Comparison of ENCODE assay signal across 13 cellular contexts in the genomic region with DNA sequence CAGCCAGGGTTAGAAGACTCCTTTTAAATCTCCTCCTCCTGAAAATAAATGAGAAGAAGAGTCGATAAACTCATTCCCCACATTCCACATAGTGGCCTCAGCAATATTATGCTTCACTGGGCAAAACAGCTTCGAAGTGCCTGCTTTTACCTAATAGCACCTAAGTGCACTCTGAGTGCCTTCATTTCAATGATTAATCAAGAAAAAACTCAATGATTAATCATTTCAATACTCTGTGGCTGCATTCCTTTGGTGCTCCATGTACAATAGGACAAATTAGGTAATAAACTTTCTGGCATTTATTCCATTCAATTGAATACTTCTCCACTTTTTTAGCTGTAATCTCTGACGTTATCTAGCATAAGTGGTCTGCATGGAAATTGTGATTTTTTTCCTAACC.
A peak's percentile ranks its signal among the peaks of the same experiment; 100 is the strongest.
DNase-seq lines count a peak whose midpoint lies in the region; ATAC-seq, FAIRE-seq and TF ChIP-seq lines count a peak whose summit lies in the region.
"Had no signal": no experiment of that assay in that cellular context is flagged by ENCODE, and none has a peak within 500 bp of the region (broad histone marks: within the 10 kb centered on the region; RNA-seq: fewer than 3 reads in every experiment).

No MANE protein-coding gene starts in this region.

- no peak overlapping the region for H2AK5ac ChIP-seq in IMR-90 (ENCODE audit: low read depth, low read length)

- no peak overlapping the region for H2AK9ac ChIP-seq in IMR-90 (replicated peaks; ENCODE audit: low read depth, low read length, poor library complexity)

- H3K9me1 ChIP-seq in IMR-90 (ENCODE audit: insufficient read depth, low read length), result peaks cover 17% of the 10 kb centered on the region

- in situ Hi-C loops in IMR-90 (cut with MboI; ENCODE audit: low sequenced_read_pairs), result no loop called here

- peaks cover 20% of the 10 kb centered on the region for H3K4me1 ChIP-seq in IMR-90 (ENCODE audit: control insufficient read depth, insufficient read depth, low read length)
- H3K4me1 ChIP-seq in lung (ENCODE audit: control insufficient read depth in 2 of 2, insufficient read depth in 2 of 2, low read length in 2 of 2), result peaks cover 2 to 5% of the 10 kb centered on the region in 2 donors

- ATAC-seq in IMR-90 (ENCODE audit: low read depth), result peak; percentile 50
- peak; percentile 67 for ATAC-seq in lung (ENCODE audit: insufficient read depth, low FRiP score)
- no peak for ATAC-seq in HG03442 (IDR thresholded peaks at IDR 0.05; ENCODE audit: unreplicated experiment)

- no peak for TF ChIP-seq POLR2A in IMR-90 (IDR thresholded peaks at IDR 0.05; ENCODE audit: low read depth, low read length)

- no peak overlapping the region for H2AFZ ChIP-seq in IMR-90 (replicated peaks; ENCODE audit: low read length, poor library complexity)

- H3K18ac ChIP-seq in IMR-90 (ENCODE audit: low read depth, low read length), result peak overlapping the region; percentile 55; the same call in 1 of the 2 replicates

- H2BK20ac ChIP-seq in IMR-90 (ENCODE audit: low read depth, low read length), result peak overlapping the region; percentile 95; the same call in 1 of the 2 replicates

- H3K27ac ChIP-seq in IMR-90 (ENCODE audit: insufficient read depth, low read length), result no peak overlapping the region
- no peak overlapping the region for H3K27ac ChIP-seq in lung (ENCODE audit: low read depth in 1 of 2, low read length in 1 of 2)

- H2BK120ac ChIP-seq in IMR-90 (ENCODE audit: low read depth, low read length), result peak overlapping the region; percentile 96; the same call in 1 of the 2 replicates

- H2BK15ac ChIP-seq in IMR-90 (ENCODE audit: low read depth, low read length), result peak overlapping the region; percentile 49; the same call in 1 of the 3 replicates

- dilution Hi-C loops in IMR-90 (cut with HindIII; ENCODE audit: low sequenced_read_pairs, unreplicated experiment), result no loop called here

- POLR2A ChIA-PET in IMR-90 (lab: Charles Lee; ENCODE audit: unreplicated experiment), result no interaction called here

- H3K27me3 ChIP-seq in IMR-90 (ENCODE audit: control insufficient read depth, insufficient read depth, low read length), result no peaks in the 10 kb centered on the region
- no peaks in the 10 kb centered on the region for H3K27me3 ChIP-seq in bronchial epithelial cell (ENCODE audit: control insufficient read depth, insufficient read depth, low read length)
- no peaks in the 10 kb centered on the region for H3K27me3 ChIP-seq in lung (ENCODE audit: control insufficient read depth, insufficient read depth)

- BruUV-seq in IMR-90 (replicated peaks; lab: Mats Ljungman, UMichigan), result no TSS peak

- peak overlapping the region; percentile 61; the same call in 1 of the 2 replicates for H4K91ac ChIP-seq in IMR-90 (ENCODE audit: insufficient read depth, low read depth, low read length)

- WGBS in IMR-90 (ENCODE audit: extremely low coverage in 2 of 2, insufficient read length in 1 of 2), 2 experiments, result 10% methylated on average over 2 of the region's 3 CpGs; no CpG with 5 or more reads in 1 of the 2 experiments
- WGBS in lung, 2 donors, result 66 to 78% methylated on average over 3 of the region's 3 CpGs

- H3K36me3 ChIP-seq in IMR-90 (ENCODE audit: control insufficient read depth, insufficient read depth, low read length) (no peaks in the 10 kb centered on the region), bronchial epithelial cell (ENCODE audit: control insufficient read depth, insufficient read depth, low read length) (no peaks in the 10 kb centered on the region), lung (ENCODE audit: control insufficient read depth in 2 of 2, insufficient read depth in 2 of 2, low read length in 2 of 2) (peaks cover 0 to 2% of the 10 kb centered on the region in 2 donors)

- H3K9ac ChIP-seq in IMR-90 (ENCODE audit: low read depth, low read length), result no peak overlapping the region

- CTCF ChIA-PET in IMR-90 (lab: Yijun Ruan, JAX), result no interaction called here

- no peak for FAIRE-seq in bronchial epithelial cell (lab: Jason Lieb, UNC)
- FAIRE-seq: H1 had no signal

- TF ChIP-seq CTCF in IMR-90 (conservative IDR thresholded peaks at IDR 0.05; ENCODE audit: low read depth, low read length), result no peak
- TF ChIP-seq CTCF in bronchial epithelial cell (IDR thresholded peaks at IDR 0.05; ENCODE audit: insufficient read depth, low read length, severe bottlenecking), result no peak
- TF ChIP-seq CTCF in lung (IDR thresholded peaks at IDR 0.05; ENCODE audit: control extremely low read depth, extremely low read depth), result no peak

- no peak for TF ChIP-seq RAD21 in IMR-90 (IDR thresholded peaks at IDR 0.05; ENCODE audit: low read length)

- H3K9me3 ChIP-seq in IMR-90 (ENCODE audit: control insufficient read depth, insufficient read depth, low read length) (no peaks in the 10 kb centered on the region), lung (ENCODE audit: control insufficient read depth in 2 of 2, insufficient read depth in 1 of 2, low read length in 1 of 2) (peaks cover 0 to 6% of the 10 kb centered on the region in 2 donors)

- H3K4me2 ChIP-seq in IMR-90 (ENCODE audit: low read depth, low read length), result peak overlapping the region; percentile 16; the same call in 1 of the 2 replicates

- H3K4me3 ChIP-seq in IMR-90 (ENCODE audit: insufficient read depth, low read depth, low read length) (no peak overlapping the region), bronchial epithelial cell (ENCODE audit: low read depth, low read length) (no peak overlapping the region), lung (no peak overlapping the region)

- intact Hi-C loops in IMR-90 (cut with micrococcal nuclease), result loop anchor here (5.0 kb wide), 1 partner anchor 171 kb away; no protein-coding TSS in a partner anchor

- peak overlapping the region; percentile 80 for H2BK5ac ChIP-seq in IMR-90 (ENCODE audit: low read depth, low read length, poor library complexity, severe bottlenecking)

- H4K20me1 ChIP-seq in IMR-90 (ENCODE audit: insufficient read depth, low read length), result no peaks in the 10 kb centered on the region

- 0 out of 2 replicates have a peak overlapping the region, but pooled peaks have one; percentile 37 for H3K23ac ChIP-seq in IMR-90 (ENCODE audit: low read depth, low read length)

- peak; percentile 37 for DNase-seq in A172 (ENCODE audit: low spot score)
- peak; percentile 52 for DNase-seq in IMR-90
- DNase-seq in bronchial epithelial cell (ENCODE audit: low read depth), result peak; percentile 90
- DNase-seq in lung (ENCODE audit: low spot score), result no peak
- DNase-seq in activated CD4-positive, CD25-positive, alpha-beta regulatory T cell (lab: John Stamatoyannopoulos, UW), result no peak
- no peak for DNase-seq in HUDEP-2 (lab: John Stamatoyannopoulos, UW; ENCODE audit: unreplicated experiment in 76 of 76)
- no peak for DNase-seq in SW 1271 (lab: John Stamatoyannopoulos, UW)
- DNase-seq: activated naive CD4-positive, alpha-beta T cell treated with anti-CD3 and anti-CD28 coated beads for 36 hours; endodermal cell; NCI-H524 treated with DMSO at 0.1 percent for 48 hours; SIG-M5 had no signal

- H3K79me1 ChIP-seq in IMR-90 (ENCODE audit: low read depth in 1 of 2, low read length in 2 of 2), result 0 out of 4 replicates have a peak, but pooled peaks cover 0 to 3% of the 10 kb centered on the region in 2 experiments

- peak overlapping the region; percentile 86; the same call in 1 of the 2 replicates for H3K4ac ChIP-seq in IMR-90 (ENCODE audit: low read depth, low read length)

- H3K56ac ChIP-seq in IMR-90 (ENCODE audit: extremely low read depth, insufficient read depth, low read length), result no peak overlapping the region

- peak overlapping the region; percentile 92; the same call in 1 of the 2 replicates for H3K14ac ChIP-seq in IMR-90 (replicated peaks; ENCODE audit: low read depth, low read length)

- H4K8ac ChIP-seq in IMR-90 (ENCODE audit: low read depth in 2 of 2, low read length in 2 of 2), result peak overlapping the region in 1 of 2 experiments; percentile 79; a peak in 1 of 4 replicates

- peak overlapping the region; percentile 60; the same call in 1 of the 2 replicates for H4K5ac ChIP-seq in IMR-90 (ENCODE audit: low read depth, low read length)

TF ChIP-seq in IMR-90, 13 proteins besides CTCF, POLR2A, EP300 and RAD21:
- TF ChIP-seq FOS (IDR thresholded peaks at IDR 0.05; ENCODE audit: low read depth, low read length) (no peak), MAZ (IDR thresholded peaks at IDR 0.05; ENCODE audit: borderline replicate concordance, low read depth, low read length) (no peak), BHLHE40 (IDR thresholded peaks at IDR 0.05; ENCODE audit: low read depth, low read length) (no peak), RFX5 (IDR thresholded peaks at IDR 0.05; ENCODE audit: low read depth, low read length) (no peak), RCOR1 (IDR thresholded peaks at IDR 0.05; ENCODE audit: insufficient replicate concordance, low read length) (no peak), NFE2L2 (IDR thresholded peaks at IDR 0.05; ENCODE audit: low read depth, low read length) (no peak), MXI1 (IDR thresholded peaks at IDR 0.05; ENCODE audit: borderline replicate concordance, low read depth, low read length) (no peak), SMC3 (IDR thresholded peaks at IDR 0.05; ENCODE audit: low read depth, low read length) (no peak), MAFK (IDR thresholded peaks at IDR 0.05; ENCODE audit: low read depth, low read length) (no peak), CEBPB (IDR thresholded peaks at IDR 0.05; ENCODE audit: low read depth, low read length) (no peak), CHD1 (IDR thresholded peaks at IDR 0.05; ENCODE audit: low read depth, low read length) (no peak)
- TF ChIP-seq, protein P1, sequence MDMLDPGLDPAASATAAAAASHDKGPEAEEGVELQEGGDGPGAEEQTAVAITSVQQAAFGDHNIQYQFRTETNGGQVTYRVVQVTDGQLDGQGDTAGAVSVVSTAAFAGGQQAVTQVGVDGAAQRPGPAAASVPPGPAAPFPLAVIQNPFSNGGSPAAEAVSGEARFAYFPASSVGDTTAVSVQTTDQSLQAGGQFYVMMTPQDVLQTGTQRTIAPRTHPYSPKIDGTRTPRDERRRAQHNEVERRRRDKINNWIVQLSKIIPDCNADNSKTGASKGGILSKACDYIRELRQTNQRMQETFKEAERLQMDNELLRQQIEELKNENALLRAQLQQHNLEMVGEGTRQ (IDR thresholded peaks at IDR 0.05; ENCODE audit: low read depth, low read length), result no peak
- TF ChIP-seq, protein P2, sequence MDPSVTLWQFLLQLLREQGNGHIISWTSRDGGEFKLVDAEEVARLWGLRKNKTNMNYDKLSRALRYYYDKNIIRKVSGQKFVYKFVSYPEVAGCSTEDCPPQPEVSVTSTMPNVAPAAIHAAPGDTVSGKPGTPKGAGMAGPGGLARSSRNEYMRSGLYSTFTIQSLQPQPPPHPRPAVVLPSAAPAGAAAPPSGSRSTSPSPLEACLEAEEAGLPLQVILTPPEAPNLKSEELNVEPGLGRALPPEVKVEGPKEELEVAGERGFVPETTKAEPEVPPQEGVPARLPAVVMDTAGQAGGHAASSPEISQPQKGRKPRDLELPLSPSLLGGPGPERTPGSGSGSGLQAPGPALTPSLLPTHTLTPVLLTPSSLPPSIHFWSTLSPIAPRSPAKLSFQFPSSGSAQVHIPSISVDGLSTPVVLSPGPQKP (IDR thresholded peaks at IDR 0.05; ENCODE audit: borderline replicate concordance, low read depth, low read length), result no peak

Comparison
In these comparisons a context has a peak if more than half of its experiments do, and no peak if none do; other contexts are left out.
1. DNase-seq: peak in A172 (single experiment), IMR-90 (single experiment) and bronchial epithelial cell (single experiment); none in lung (single experiment), activated CD4-positive, CD25-positive, alpha-beta regulatory T cell (0 of 4), HUDEP-2 (0 of 76) and SW 1271 (0 of 2).